28 cellular contexts compared by ENCODE assay signal in the genomic region with DNA sequence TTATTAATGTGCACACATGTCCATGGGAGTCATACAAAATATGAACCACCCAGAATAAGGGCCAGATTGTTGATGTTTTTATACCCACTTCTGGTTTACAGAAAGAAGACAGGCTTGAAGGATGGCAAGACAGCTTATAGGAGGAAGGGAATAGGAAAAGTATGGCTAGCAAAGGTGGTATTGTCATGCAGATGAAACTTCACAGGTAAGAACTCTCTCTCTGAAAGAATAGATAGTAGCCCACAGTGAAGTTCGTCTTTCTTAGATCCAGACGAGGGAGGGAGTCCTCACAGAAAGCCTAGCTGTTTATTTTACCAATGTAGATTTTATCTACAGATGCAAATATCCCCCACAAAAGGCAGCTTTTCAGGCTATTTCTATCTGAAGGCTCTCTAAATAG.
"Had no signal": no experiment of that assay in that cellular context is flagged by ENCODE, and none has a peak within 500 bp of the region (broad histone marks: within the 10 kb centered on the region; RNA-seq: fewer than 3 reads in every experiment).

No MANE protein-coding gene starts in this region.

- H3K9me3 Mint-ChIP-seq: activated CD4-positive, alpha-beta memory T cell treated with anti-CD3 and anti-CD28 coated beads, Interleukin-2, amount 10 ng/mL, durations not matched to agents 7 days and 5 days; activated naive CD4-positive, alpha-beta T cell treated with anti-CD3 and anti-CD28 coated beads, Interleukin-2, amount 10 ng/mL, durations not matched to agents 7 days and 5 days; activated naive CD4-positive, alpha-beta T cell treated with anti-CD3 and anti-CD28 coated beads, Interleukin-2, amount 50 U/mL, for 72 hours; activated naive CD8-positive, alpha-beta T cell treated with anti-CD3 and anti-CD28 coated beads, Interleukin-2, amount 10 ng/mL, durations not matched to agents 7 days and 5 days; activated T-cell treated with anti-CD3 and anti-CD28 coated beads, Interleukin-2, amount 50 U/mL, for 24 hours; activated T-cell treated with anti-CD3 and anti-CD28 coated beads, Interleukin-2, amount 50 U/mL, for 72 hours; central memory CD8-positive, alpha-beta T cell; dendritic cell treated with granulocyte-macrophage colony-stimulating factor and Interleukin-4, amounts not matched to agents 40 ng/mL and 50 ng/mL, for 4 days had no signal

- H3K27me3 ChIP-seq: ascending aorta, brain microvascular endothelial cell, esophagus muscularis mucosa, foreskin keratinocyte, gastrocnemius medialis had no signal

- H3K36me3 Mint-ChIP-seq: activated naive CD4-positive, alpha-beta T cell treated with anti-CD3 and anti-CD28 coated beads, Interleukin-2, amount 10 ng/mL, durations not matched to agents 7 days and 5 days; activated naive CD4-positive, alpha-beta T cell treated with anti-CD3 and anti-CD28 coated beads, Interleukin-2, amount 50 U/mL, for 72 hours; activated naive CD8-positive, alpha-beta T cell treated with anti-CD3 and anti-CD28 coated beads, Interleukin-2, amount 10 ng/mL, durations not matched to agents 7 days and 5 days had no signal

- ATAC-seq: activated naive CD4-positive, alpha-beta T cell treated with anti-CD3 and anti-CD28 coated beads, Interleukin-2, amount 50 U/mL, for 72 hours; activated T-cell treated with anti-CD3 and anti-CD28 coated beads, Interleukin-2, amount 50 U/mL, for 72 hours; foreskin keratinocyte; gastrocnemius medialis; heart right ventricle had no signal

- H3K4me1 Mint-ChIP-seq: activated CD4-positive, alpha-beta memory T cell treated with anti-CD3 and anti-CD28 coated beads, Interleukin-2, amount 10 ng/mL, durations not matched to agents 7 days and 5 days; activated CD4-positive, alpha-beta T cell treated with anti-CD3 and anti-CD28 coated beads, Interleukin-2, amount 10 ng/mL, durations not matched to agents 7 days and 5 days; activated naive CD4-positive, alpha-beta T cell treated with anti-CD3 and anti-CD28 coated beads, Interleukin-2, amount 10 ng/mL, durations not matched to agents 7 days and 5 days; activated naive CD8-positive, alpha-beta T cell treated with anti-CD3 and anti-CD28 coated beads, Interleukin-2, amount 10 ng/mL, durations not matched to agents 7 days and 5 days; central memory CD8-positive, alpha-beta T cell; endodermal cell had no signal

- DNase-seq: activated CD4-positive, alpha-beta memory T cell treated with anti-CD3 and anti-CD28 coated beads, Interleukin-2, amount 10 ng/mL, durations not matched to agents 7 days and 5 days; activated CD4-positive, alpha-beta T cell treated with anti-CD3 and anti-CD28 coated beads for 1 hour; activated CD4-positive, alpha-beta T cell treated with anti-CD3 and anti-CD28 coated beads for 4 hours; activated CD4-positive, alpha-beta T cell treated with anti-CD3 and anti-CD28 coated beads, Interleukin-2, amount 10 ng/mL, durations not matched to agents 7 days and 5 days; activated CD4-positive, alpha-beta T cell treated with anti-CD3 and anti-CD28 coated beads, Interleukin-2, amount 50 U/mL, for 4 hours; activated CD8-positive, alpha-beta memory T cell treated with anti-CD3 and anti-CD28 coated beads, Interleukin-2, amount 50 U/mL, for 48 hours; activated gamma-delta T cell; activated naive CD4-positive, alpha-beta T cell; activated naive CD4-positive, alpha-beta T cell treated with anti-CD3 and anti-CD28 coated beads, Interleukin-2, amount 10 ng/mL, durations not matched to agents 7 days and 5 days; activated naive CD8-positive, alpha-beta T cell treated with anti-CD3 and anti-CD28 coated beads, Interleukin-2, amount 10 ng/mL, durations not matched to agents 7 days and 5 days; activated T-cell treated with anti-CD3 and anti-CD28 coated beads for 4 hours; activated T-cell treated with anti-CD3 and anti-CD28 coated beads, Interleukin-2, amount 50 U/mL, for 24 hours; activated T-cell treated with anti-CD3 and anti-CD28 coated beads, Interleukin-2, amount 50 U/mL, for 72 hours; brain microvascular endothelial cell; dorsolateral prefrontal cortex; effector memory CD4-positive, alpha-beta T cell; endodermal cell; erythroblast; foreskin keratinocyte; gastrocnemius medialis; heart right ventricle had no signal

- H3K27ac Mint-ChIP-seq: activated CD4-positive, alpha-beta memory T cell treated with anti-CD3 and anti-CD28 coated beads, Interleukin-2, amount 10 ng/mL, durations not matched to agents 7 days and 5 days; activated CD4-positive, alpha-beta T cell treated with anti-CD3 and anti-CD28 coated beads, Interleukin-2, amount 10 ng/mL, durations not matched to agents 7 days and 5 days; activated naive CD4-positive, alpha-beta T cell treated with anti-CD3 and anti-CD28 coated beads, Interleukin-2, amount 10 ng/mL, durations not matched to agents 7 days and 5 days; activated naive CD4-positive, alpha-beta T cell treated with anti-CD3 and anti-CD28 coated beads, Interleukin-2, amount 50 U/mL, for 72 hours; activated naive CD8-positive, alpha-beta T cell treated with anti-CD3 and anti-CD28 coated beads, Interleukin-2, amount 10 ng/mL, durations not matched to agents 7 days and 5 days; activated T-cell treated with anti-CD3 and anti-CD28 coated beads, Interleukin-2, amount 50 U/mL, for 24 hours; activated T-cell treated with anti-CD3 and anti-CD28 coated beads, Interleukin-2, amount 50 U/mL, for 72 hours; dendritic cell treated with granulocyte-macrophage colony-stimulating factor and Interleukin-4, amounts not matched to agents 40 ng/mL and 50 ng/mL, for 4 days; endodermal cell had no signal

- H3K27ac ChIP-seq: ascending aorta, brain microvascular endothelial cell, coronary artery, dorsolateral prefrontal cortex, esophagus muscularis mucosa, foreskin keratinocyte, gastrocnemius medialis, heart right ventricle had no signal

- H3K36me3 ChIP-seq: ascending aorta, brain microvascular endothelial cell, esophagus muscularis mucosa, gastrocnemius medialis, heart right ventricle had no signal

- H3K4me3 Mint-ChIP-seq: activated CD4-positive, alpha-beta memory T cell treated with anti-CD3 and anti-CD28 coated beads, Interleukin-2, amount 10 ng/mL, durations not matched to agents 7 days and 5 days; activated CD4-positive, alpha-beta T cell treated with anti-CD3 and anti-CD28 coated beads, Interleukin-2, amount 10 ng/mL, durations not matched to agents 7 days and 5 days; activated naive CD4-positive, alpha-beta T cell treated with anti-CD3 and anti-CD28 coated beads, Interleukin-2, amount 10 ng/mL, durations not matched to agents 7 days and 5 days; activated naive CD8-positive, alpha-beta T cell treated with anti-CD3 and anti-CD28 coated beads, Interleukin-2, amount 10 ng/mL, durations not matched to agents 7 days and 5 days; activated T-cell treated with anti-CD3 and anti-CD28 coated beads, Interleukin-2, amount 50 U/mL, for 24 hours; activated T-cell treated with anti-CD3 and anti-CD28 coated beads, Interleukin-2, amount 50 U/mL, for 72 hours; central memory CD8-positive, alpha-beta T cell; dendritic cell treated with granulocyte-macrophage colony-stimulating factor and Interleukin-4, amounts not matched to agents 40 ng/mL and 50 ng/mL, for 4 days; endodermal cell had no signal

- H3K9me3 ChIP-seq: esophagus muscularis mucosa, gastrocnemius medialis had no signal

- H3K4me1 ChIP-seq: ascending aorta, esophagus muscularis mucosa, foreskin keratinocyte, gastrocnemius medialis, heart right ventricle had no signal

- H3K4me3 ChIP-seq: ascending aorta, coronary artery, dorsolateral prefrontal cortex, esophagus muscularis mucosa, gastrocnemius medialis, heart right ventricle had no signal

- FAIRE-seq: bronchial epithelial cell had no signal

- H3K27me3 Mint-ChIP-seq: activated CD4-positive, alpha-beta memory T cell treated with anti-CD3 and anti-CD28 coated beads, Interleukin-2, amount 10 ng/mL, durations not matched to agents 7 days and 5 days; activated CD4-positive, alpha-beta T cell treated with anti-CD3 and anti-CD28 coated beads, Interleukin-2, amount 10 ng/mL, durations not matched to agents 7 days and 5 days; activated naive CD4-positive, alpha-beta T cell treated with anti-CD3 and anti-CD28 coated beads, Interleukin-2, amount 10 ng/mL, durations not matched to agents 7 days and 5 days; activated naive CD8-positive, alpha-beta T cell treated with anti-CD3 and anti-CD28 coated beads, Interleukin-2, amount 10 ng/mL, durations not matched to agents 7 days and 5 days; central memory CD8-positive, alpha-beta T cell; dendritic cell treated with granulocyte-macrophage colony-stimulating factor and Interleukin-4, amounts not matched to agents 40 ng/mL and 50 ng/mL, for 4 days had no signal
